ENCODE assay signal across 9 cellular contexts in the genomic region with DNA sequence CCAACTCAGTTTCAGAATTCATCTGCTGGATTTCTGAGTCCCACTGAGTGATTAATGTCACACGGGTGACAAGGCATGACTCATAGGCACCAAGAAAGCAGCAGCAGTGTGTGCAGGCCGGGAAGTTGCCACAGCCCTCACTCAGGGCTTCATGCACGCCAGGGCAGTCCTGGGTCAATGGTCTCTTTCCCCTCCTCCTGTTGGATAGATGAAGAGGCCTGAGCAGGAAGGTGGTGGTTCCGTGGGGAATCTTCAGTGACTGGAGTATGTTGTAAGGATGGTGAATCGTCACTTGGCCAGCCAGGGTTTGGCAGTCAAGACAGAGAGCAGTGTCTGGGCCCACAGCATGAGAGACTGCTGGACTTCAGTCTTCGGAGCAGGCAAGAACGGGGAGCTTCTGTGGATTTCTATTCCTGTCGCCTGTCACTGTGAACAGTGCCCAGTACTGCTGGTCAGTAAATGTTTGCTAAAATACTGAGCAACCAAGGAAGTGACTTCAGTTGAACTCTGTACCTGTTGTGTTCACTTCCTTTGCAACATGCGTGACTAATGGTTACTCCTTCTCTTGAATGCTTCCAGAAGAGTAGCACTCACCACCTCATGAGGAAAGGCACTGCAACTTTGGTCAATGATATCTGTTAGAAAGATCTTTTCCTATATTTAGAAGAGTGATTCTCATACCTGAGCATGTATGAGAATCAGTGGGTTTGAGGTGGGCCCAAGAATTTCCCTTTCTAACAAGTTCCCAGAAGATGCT.
DNase-seq lines count a peak whose midpoint lies in the region; ATAC-seq and TF ChIP-seq lines count a peak whose summit lies in the region.
"Had no signal": no experiment of that assay in that cellular context is flagged by ENCODE, and none has a peak within 500 bp of the region (broad histone marks: within the 10 kb centered on the region; RNA-seq: fewer than 3 reads in every experiment).

No MANE protein-coding gene starts in this region.

- H3K9me3 Mint-ChIP-seq in endodermal cell (peaks cover 8% of the 10 kb centered on the region), mesothelial cell of epicardium (no peaks in the 10 kb centered on the region)

- H2AFZ ChIP-seq in parathyroid adenoma = no peak overlapping the region

- H3K27ac Mint-ChIP-seq in endodermal cell (no peak overlapping the region), mesothelial cell of epicardium (no peak overlapping the region)

- H3K27me3 Mint-ChIP-seq in endodermal cell (ENCODE audit: insufficient read depth) = peaks cover 1% of the 10 kb centered on the region
- H3K27me3 Mint-ChIP-seq in mesothelial cell of epicardium (ENCODE audit: low read depth) = peaks cover 1% of the 10 kb centered on the region

- H3K36me3 Mint-ChIP-seq in endodermal cell (ENCODE audit: low read depth) = no peaks in the 10 kb centered on the region
- no peaks in the 10 kb centered on the region for H3K36me3 Mint-ChIP-seq in mesothelial cell of epicardium

- WGBS in endodermal cell (ENCODE audit: insufficient coverage in 1 of 2, insufficient read length in 1 of 2), 2 experiments = 90 to 94% methylated on average over 9 of the region's 9 CpGs

- no peak overlapping the region for H3K4me3 Mint-ChIP-seq in endodermal cell
- H3K4me3 Mint-ChIP-seq in mesothelial cell of epicardium = no peak overlapping the region

- ATAC-seq in HG03066 (IDR thresholded peaks at IDR 0.05; ENCODE audit: low read depth, unreplicated experiment) (peak; percentile 63), SK-N-SH treated with all-trans-retinoic acid at 6 μM for 48 hours (peak; percentile 45), GM21390 (IDR thresholded peaks at IDR 0.05; ENCODE audit: unreplicated experiment) (no peak)

- H3K36me3 ChIP-seq in endodermal cell (ENCODE audit: control insufficient read depth, insufficient read depth, low read length) (no peaks in the 10 kb centered on the region), parathyroid adenoma (ENCODE audit: control insufficient read depth, insufficient read depth, low read length) (no peaks in the 10 kb centered on the region)
- H3K36me3 ChIP-seq: BLaER1 had no signal

- H3K79me2 ChIP-seq in parathyroid adenoma = no peaks in the 10 kb centered on the region

- H3K27me3 ChIP-seq in endodermal cell (ENCODE audit: control insufficient read depth, insufficient read depth, low read length, poor library complexity, severe bottlenecking) (no peaks in the 10 kb centered on the region), parathyroid adenoma (ENCODE audit: control insufficient read depth, insufficient read depth, low read length) (no peaks in the 10 kb centered on the region)
- H3K27me3 ChIP-seq: BLaER1 had no signal

- H3K4me2 ChIP-seq in parathyroid adenoma (ENCODE audit: low read length) = no peak overlapping the region
- H3K4me2 ChIP-seq: BLaER1 had no signal

- DNase-seq in SIG-M5 treated with dmso at 0.1 percent for 504 hours (lab: John Stamatoyannopoulos, UW; ENCODE audit: unreplicated experiment) (peak; percentile 80), SIG-M5 (lab: John Stamatoyannopoulos, UW) (no peak), endodermal cell (peak; percentile 20), mesothelial cell of epicardium (ENCODE audit: low spot score in 2 of 2, unreplicated experiment in 2 of 2) (no peak)

- H3K27ac ChIP-seq in endodermal cell (ENCODE audit: low read depth, low read length) (no peak overlapping the region), parathyroid adenoma (peak overlapping the region; percentile 20)
- H3K27ac ChIP-seq: BLaER1 had no signal

- TF ChIP-seq CTCF in endodermal cell (conservative IDR thresholded peaks at IDR 0.05) (no peak), parathyroid adenoma (IDR thresholded peaks at IDR 0.05) (no peak), mesothelial cell of epicardium (IDR thresholded peaks at IDR 0.05; ENCODE audit: unreplicated experiment) (no peak)

- H3K4me1 ChIP-seq in endodermal cell (ENCODE audit: control insufficient read depth, insufficient read depth, low read length) (peaks cover 7% of the 10 kb centered on the region), parathyroid adenoma (peaks cover 6% of the 10 kb centered on the region)

- H3K9ac ChIP-seq in endodermal cell (ENCODE audit: extremely low read depth, low read length, poor library complexity, severe bottlenecking) = no peak overlapping the region
- no peak overlapping the region for H3K9ac ChIP-seq in parathyroid adenoma
- H3K9ac ChIP-seq: BLaER1 had no signal

- H3K4me3 ChIP-seq in endodermal cell (ENCODE audit: low read length) (no peak overlapping the region), parathyroid adenoma (ENCODE audit: low read depth, low read length) (no peak overlapping the region)
- H3K4me3 ChIP-seq: BLaER1 had no signal

- H3K4me1 Mint-ChIP-seq in endodermal cell (peaks cover 23% of the 10 kb centered on the region), mesothelial cell of epicardium (peaks cover 4% of the 10 kb centered on the region)

- peaks cover 7% of the 10 kb centered on the region for H3K9me3 ChIP-seq in endodermal cell (ENCODE audit: control insufficient read depth, low read length)
- H3K9me3 ChIP-seq in parathyroid adenoma (ENCODE audit: control insufficient read depth, low read length) = no peaks in the 10 kb centered on the region
- H3K9me3 ChIP-seq: BLaER1 had no signal

TF ChIP-seq in SK-N-SH treated with all-trans-retinoic acid at 6 μM for 48 hours, 23 proteins besides CTCF, POLR2A, EP300 and RAD21:
- TF ChIP-seq, protein P1, sequence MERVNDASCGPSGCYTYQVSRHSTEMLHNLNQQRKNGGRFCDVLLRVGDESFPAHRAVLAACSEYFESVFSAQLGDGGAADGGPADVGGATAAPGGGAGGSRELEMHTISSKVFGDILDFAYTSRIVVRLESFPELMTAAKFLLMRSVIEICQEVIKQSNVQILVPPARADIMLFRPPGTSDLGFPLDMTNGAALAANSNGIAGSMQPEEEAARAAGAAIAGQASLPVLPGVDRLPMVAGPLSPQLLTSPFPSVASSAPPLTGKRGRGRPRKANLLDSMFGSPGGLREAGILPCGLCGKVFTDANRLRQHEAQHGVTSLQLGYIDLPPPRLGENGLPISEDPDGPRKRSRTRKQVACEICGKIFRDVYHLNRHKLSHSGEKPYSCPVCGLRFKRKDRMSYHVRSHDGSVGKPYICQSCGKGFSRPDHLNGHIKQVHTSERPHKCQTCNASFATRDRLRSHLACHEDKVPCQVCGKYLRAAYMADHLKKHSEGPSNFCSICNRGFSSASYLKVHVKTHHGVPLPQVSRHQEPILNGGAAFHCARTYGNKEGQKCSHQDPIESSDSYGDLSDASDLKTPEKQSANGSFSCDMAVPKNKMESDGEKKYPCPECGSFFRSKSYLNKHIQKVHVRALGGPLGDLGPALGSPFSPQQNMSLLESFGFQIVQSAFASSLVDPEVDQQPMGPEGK (CRISPR knock-in tag; IDR thresholded peaks at IDR 0.05; ENCODE audit: borderline replicate concordance) = no peak
- no peak for TF ChIP-seq ZFP3 (CRISPR knock-in tag; IDR thresholded peaks at IDR 0.05)
- no peak for TF ChIP-seq CSDC2 (CRISPR knock-in tag; IDR thresholded peaks at IDR 0.05)
- no peak for TF ChIP-seq ZC3H10 (CRISPR knock-in tag; IDR thresholded peaks at IDR 0.05)
- no peak for TF ChIP-seq SNAI2 (CRISPR knock-in tag; IDR thresholded peaks at IDR 0.05)
- peak; percentile 25; the same call in 1 of the 2 replicates for TF ChIP-seq OSR1 (CRISPR knock-in tag; IDR thresholded peaks at IDR 0.05)
- TF ChIP-seq TOX (CRISPR knock-in tag; IDR thresholded peaks at IDR 0.05; ENCODE audit: borderline replicate concordance) = 0 out of 2 replicates have a peak, but pooled peaks have one; percentile 31
- TF ChIP-seq ZNF565 (CRISPR knock-in tag; conservative IDR thresholded peaks at IDR 0.05; ENCODE audit: low read depth) = no peak
- TF ChIP-seq RARB (CRISPR knock-in tag; IDR thresholded peaks at IDR 0.05) = no peak
- no peak for TF ChIP-seq ZFP30 (CRISPR knock-in tag; IDR thresholded peaks at IDR 0.05)
- TF ChIP-seq, protein P2, sequence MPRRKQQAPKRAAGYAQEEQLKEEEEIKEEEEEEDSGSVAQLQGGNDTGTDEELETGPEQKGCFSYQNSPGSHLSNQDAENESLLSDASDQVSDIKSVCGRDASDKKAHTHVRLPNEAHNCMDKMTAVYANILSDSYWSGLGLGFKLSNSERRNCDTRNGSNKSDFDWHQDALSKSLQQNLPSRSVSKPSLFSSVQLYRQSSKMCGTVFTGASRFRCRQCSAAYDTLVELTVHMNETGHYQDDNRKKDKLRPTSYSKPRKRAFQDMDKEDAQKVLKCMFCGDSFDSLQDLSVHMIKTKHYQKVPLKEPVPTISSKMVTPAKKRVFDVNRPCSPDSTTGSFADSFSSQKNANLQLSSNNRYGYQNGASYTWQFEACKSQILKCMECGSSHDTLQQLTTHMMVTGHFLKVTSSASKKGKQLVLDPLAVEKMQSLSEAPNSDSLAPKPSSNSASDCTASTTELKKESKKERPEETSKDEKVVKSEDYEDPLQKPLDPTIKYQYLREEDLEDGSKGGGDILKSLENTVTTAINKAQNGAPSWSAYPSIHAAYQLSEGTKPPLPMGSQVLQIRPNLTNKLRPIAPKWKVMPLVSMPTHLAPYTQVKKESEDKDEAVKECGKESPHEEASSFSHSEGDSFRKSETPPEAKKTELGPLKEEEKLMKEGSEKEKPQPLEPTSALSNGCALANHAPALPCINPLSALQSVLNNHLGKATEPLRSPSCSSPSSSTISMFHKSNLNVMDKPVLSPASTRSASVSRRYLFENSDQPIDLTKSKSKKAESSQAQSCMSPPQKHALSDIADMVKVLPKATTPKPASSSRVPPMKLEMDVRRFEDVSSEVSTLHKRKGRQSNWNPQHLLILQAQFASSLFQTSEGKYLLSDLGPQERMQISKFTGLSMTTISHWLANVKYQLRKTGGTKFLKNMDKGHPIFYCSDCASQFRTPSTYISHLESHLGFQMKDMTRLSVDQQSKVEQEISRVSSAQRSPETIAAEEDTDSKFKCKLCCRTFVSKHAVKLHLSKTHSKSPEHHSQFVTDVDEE (CRISPR knock-in tag; IDR thresholded peaks at IDR 0.05) = no peak

Comparison
In these comparisons a context has a peak if more than half of its experiments do, and no peak if none do; other contexts are left out.
1. DNase-seq: peak in SIG-M5 treated with dmso at 0.1 percent for 504 hours (single experiment) and endodermal cell (single experiment); none in SIG-M5 (single experiment) and mesothelial cell of epicardium (0 of 2).